15 cellular contexts compared by ENCODE assay signal in the genomic region with DNA sequence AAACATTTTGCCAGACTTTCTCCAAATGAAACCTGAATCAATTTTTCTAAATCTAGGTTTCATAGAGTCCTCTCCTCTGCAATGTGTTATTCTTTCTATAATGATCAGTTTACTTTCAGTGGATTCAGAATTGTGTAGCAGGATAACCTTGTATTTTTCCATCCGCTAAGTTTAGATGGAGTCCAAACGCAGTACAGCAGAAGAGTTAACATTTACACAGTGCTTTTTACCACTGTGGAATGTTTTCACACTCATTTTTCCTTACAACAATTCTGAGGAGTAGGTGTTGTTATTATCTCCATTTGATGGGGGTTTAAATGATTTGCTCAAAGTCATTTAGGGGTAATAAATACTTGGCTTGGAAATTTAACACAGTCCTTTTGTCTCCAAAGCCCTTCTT. TPM values are rescaled to one million over a fixed set of nuclear protein-coding genes. Genes with fewer than 3 reads are reported as not detected.
DNase-seq lines count a peak whose midpoint lies in the region; ATAC-seq and TF ChIP-seq lines count a peak whose summit lies in the region.
"Had no signal": no experiment of that assay in that cellular context is flagged by ENCODE, and none has a peak within 500 bp of the region (broad histone marks: within the 10 kb centered on the region; RNA-seq: fewer than 3 reads in every experiment).

No MANE protein-coding gene starts in this region.

- in situ Hi-C loops in Panc1 (cut with HindIII; ENCODE audit: low pct_unique_long_range_greater_than_20kb, low sequenced_read_pairs) = no loop called here

- TF ChIP-seq CTCF in Panc1 (IDR thresholded peaks at IDR 0.05) = no peak

- CTCF ChIA-PET in Panc1 (lab: Charles Lee) = no interaction called here

- BruUV-seq in Panc1 (replicated peaks; lab: Mats Ljungman, UMichigan) = no TSS peak

- no peak overlapping the region for H3K9ac ChIP-seq in rectal smooth muscle tissue (ENCODE audit: low read length)

- ATAC-seq in Panc1 (peak; percentile 71), HG02884 (IDR thresholded peaks at IDR 0.05; ENCODE audit: unreplicated experiment) (no peak), GM19463 (IDR thresholded peaks at IDR 0.05; ENCODE audit: unreplicated experiment) (no peak)
- ATAC-seq: GM23338, HCT116, K562 had no signal

- intact Hi-C loops in Panc1 (cut with micrococcal nuclease; ENCODE audit: unreplicated experiment) = no loop called here

- H3K27me3 ChIP-seq in Panc1 (ENCODE audit: control insufficient read depth, insufficient read depth, low read length) (no peaks in the 10 kb centered on the region; the same call in 1 of the 2 replicates), rectal smooth muscle tissue (ENCODE audit: control insufficient read depth, insufficient read depth, low read length) (no peaks in the 10 kb centered on the region)
- H3K27me3 ChIP-seq: SJSA1 had no signal

- H3K36me3 ChIP-seq in Panc1 (ENCODE audit: control insufficient read depth, insufficient read depth, low read length) = no peaks in the 10 kb centered on the region
- H3K36me3 ChIP-seq in rectal smooth muscle tissue (ENCODE audit: control insufficient read depth, insufficient read depth, low read length) = no peaks in the 10 kb centered on the region
- H3K36me3 ChIP-seq: SJSA1 had no signal

- H3K4me3 ChIP-seq in Panc1 (ENCODE audit: low read depth in 2 of 2, low read length in 2 of 2) (no peak overlapping the region), rectal smooth muscle tissue (ENCODE audit: low read length) (no peak overlapping the region)
- H3K4me3 ChIP-seq: GM23338, K562, SJSA1 had no signal

- DNase-seq in Panc1 (ENCODE audit: low read depth, low spot score) (no peak), inferior parietal cortex (ENCODE audit: extremely low spot score) (peak; percentile 17), middle frontal gyrus (ENCODE audit: extremely low spot score, low spot score) (no peak), NCI-H82 (lab: John Stamatoyannopoulos, UW) (no peak)
- DNase-seq: CD4-positive, alpha-beta T cell; NCI-H1930; NCI-H446 treated with DMSO at 0.1 percent for 48 hours had no signal

- H3K27ac ChIP-seq in Panc1 (ENCODE audit: low read length) (peak overlapping the region; percentile 70), rectal smooth muscle tissue (ENCODE audit: low read depth, low read length) (peak overlapping the region; percentile 59)
- H3K27ac ChIP-seq: RWPE1, SJSA1 had no signal

- H3K4me1 ChIP-seq in Panc1 (ENCODE audit: control insufficient read depth, insufficient read depth, low read length) (peaks cover 14% of the 10 kb centered on the region; the same call in 1 of the 2 replicates), rectal smooth muscle tissue (ENCODE audit: control insufficient read depth, insufficient read depth, low read length) (peaks cover 9% of the 10 kb centered on the region)

- POLR2A ChIA-PET in Panc1 (lab: Charles Lee) = no interaction called here

- H3K9me3 ChIP-seq in Panc1 (ENCODE audit: control insufficient read depth, insufficient read depth, low read depth, low read length) = no peaks in the 10 kb centered on the region
- H3K9me3 ChIP-seq: SJSA1 had no signal

RNA-seq across cellular contexts. Expression of gene RAG1, which starts 9.6 kb away (rescaled TPM):
- 0.44 TPM for total RNA-seq in Panc1 (2021; ENCODE audit: unreplicated experiment)
- 0.33 TPM for polyA plus RNA-seq in Panc1 (2012; ENCODE audit: insufficient read length)

RNA-seq across cellular contexts. Expression of gene IFTAP, which starts 16.9 kb away (rescaled TPM):
- total RNA-seq in Panc1 (2021; ENCODE audit: unreplicated experiment) = 18.2 TPM
- 12.5 TPM for polyA plus RNA-seq in Panc1 (2012; ENCODE audit: insufficient read length)

RNA-seq across cellular contexts. Expression of gene RAG2, which starts 20.7 kb away (rescaled TPM):
- total RNA-seq in Panc1 (2021; ENCODE audit: unreplicated experiment) = 0.10 TPM
- polyA plus RNA-seq in Panc1 (2012; ENCODE audit: insufficient read length) = not detected
- total RNA-seq: CD4-positive, alpha-beta T cell; GM23338; SJSA1 had no signal
- polyA plus RNA-seq: GM23338 had no signal
